In genomic region chr14:69610859-69611263, GRCh38 we compare ENCODE assay signal across 8 cellular contexts. TPM values are rescaled to one million over a fixed set of nuclear protein-coding genes. Genes with fewer than 3 reads are reported as not detected.
DNase-seq lines count a peak whose midpoint lies in the region; ATAC-seq and TF ChIP-seq lines count a peak whose summit lies in the region.

No MANE protein-coding gene starts in this region.

- H3K4me1 Mint-ChIP-seq in nephron progenitor cell, result peaks cover 79% of the 10 kb centered on the region

- H3K9me3 ChIP-seq in OCI-LY1 (ENCODE audit: low read length), result no peaks in the 10 kb centered on the region
- no peaks in the 10 kb centered on the region for H3K9me3 ChIP-seq in endocrine pancreas (ENCODE audit: control insufficient read depth, low read length)

- peaks cover 7% of the 10 kb centered on the region for H3K27me3 Mint-ChIP-seq in nephron progenitor cell (ENCODE audit: low read depth, poor library complexity)

- H3K4me1 ChIP-seq in OCI-LY1 (ENCODE audit: insufficient read depth, low read length, severe bottlenecking), result peaks cover 46% of the 10 kb centered on the region
- peaks cover 7% of the 10 kb centered on the region for H3K4me1 ChIP-seq in endocrine pancreas (ENCODE audit: control insufficient read depth, insufficient read depth, low read length)

- no peaks in the 10 kb centered on the region for H3K27me3 ChIP-seq in OCI-LY1 (ENCODE audit: insufficient read depth, low read length)
- H3K27me3 ChIP-seq in endocrine pancreas (ENCODE audit: control insufficient read depth, insufficient read depth, low read length), result no peaks in the 10 kb centered on the region

- ATAC-seq in GM18907 (IDR thresholded peaks at IDR 0.05; ENCODE audit: unreplicated experiment), result no peak
- no peak for ATAC-seq in GM18511 (IDR thresholded peaks at IDR 0.05; ENCODE audit: unreplicated experiment)
- ATAC-seq in HG03469 (IDR thresholded peaks at IDR 0.05; ENCODE audit: unreplicated experiment), result no peak

- H3K4me3 Mint-ChIP-seq in nephron progenitor cell, result peak overlapping the region; percentile 92

- H3K36me3 Mint-ChIP-seq in nephron progenitor cell (ENCODE audit: low read depth), result no peaks in the 10 kb centered on the region

- no peak for TF ChIP-seq CTCF in OCI-LY1 (IDR thresholded peaks at IDR 0.05; ENCODE audit: low read length)
- TF ChIP-seq CTCF in nephron progenitor cell (IDR thresholded peaks at IDR 0.05), result no peak

- in situ Hi-C loops in G401 (cut with HindIII; ENCODE audit: low sequenced_read_pairs), result no loop called here

- peak overlapping the region; percentile 1 for H2AFZ ChIP-seq in OCI-LY1 (ENCODE audit: low read length)

- no peaks in the 10 kb centered on the region for H4K20me1 ChIP-seq in OCI-LY1 (ENCODE audit: insufficient read depth, low read length)

- H3K36me3 ChIP-seq in OCI-LY1 (ENCODE audit: insufficient read depth, low read length), result peaks cover 15% of the 10 kb centered on the region; the same call in 1 of the 2 replicates
- H3K36me3 ChIP-seq in endocrine pancreas (ENCODE audit: control insufficient read depth, insufficient read depth, low read length), result no peaks in the 10 kb centered on the region

- peak; percentile 65 for DNase-seq in G401 (ENCODE audit: low spot score)
- no peak for DNase-seq in nephron progenitor cell
- no peak for DNase-seq in COLO668 (lab: John Stamatoyannopoulos, UW; ENCODE audit: unreplicated experiment)

- H3K9me2 ChIP-seq in OCI-LY1 (ENCODE audit: low read depth, low read length), result no peaks in the 10 kb centered on the region

- H3K9ac ChIP-seq in OCI-LY1 (ENCODE audit: low read length) (peak overlapping the region; percentile 72), endocrine pancreas (ENCODE audit: control insufficient read depth, insufficient read depth, low read length) (peak overlapping the region; percentile 78)

- H3F3A ChIP-seq in OCI-LY1 (ENCODE audit: insufficient read depth, low read length), result peaks cover 23% of the 10 kb centered on the region

- peak overlapping the region; percentile 78 for H3K4me3 ChIP-seq in OCI-LY1 (ENCODE audit: low read depth, low read length, poor library complexity, severe bottlenecking)
- H3K4me3 ChIP-seq in endocrine pancreas (ENCODE audit: control insufficient read depth, insufficient read depth, low read length), result peak overlapping the region; percentile 54

- peaks cover 19% of the 10 kb centered on the region for H3K79me2 ChIP-seq in OCI-LY1 (ENCODE audit: insufficient read depth, low read length)

- peak overlapping the region; percentile 87 for H3K4me2 ChIP-seq in OCI-LY1 (ENCODE audit: low read length)

- no peaks in the 10 kb centered on the region for H3K9me3 Mint-ChIP-seq in nephron progenitor cell

- H3K27ac ChIP-seq in OCI-LY1 (ENCODE audit: low read depth, low read length, poor library complexity, severe bottlenecking), result peak overlapping the region; percentile 89

- no peak overlapping the region for H3K27ac Mint-ChIP-seq in nephron progenitor cell

RNA-seq across cellular contexts. Expression of gene SUSD6, which starts 0.5 kb away (rescaled TPM):
- 1.4 and 1.5 TPM in 2 replicates for total RNA-seq in G401 (2014; rRNA removed; shearing (Covaris generic))

RNA-seq across cellular contexts. Expression of gene CCDC177, which starts 36.2 kb away (rescaled TPM):
- total RNA-seq in G401 (2014; rRNA removed; shearing (Covaris generic)), result 0.75 TPM in 1 of 2 replicates, not detected in the other
